ENCODE assay signal across 9 cellular contexts in genomic region chr11:86743223-86744118, GRCh38. TPM values are rescaled to one million over a fixed set of nuclear protein-coding genes. Genes with fewer than 3 reads are reported as not detected.
DNase-seq lines count a peak whose midpoint lies in the region; ATAC-seq, FAIRE-seq and TF ChIP-seq lines count a peak whose summit lies in the region.
"Had no signal": no experiment of that assay in that cellular context is flagged by ENCODE, and none has a peak within 500 bp of the region (broad histone marks: within the 10 kb centered on the region; RNA-seq: fewer than 3 reads in every experiment).

No MANE protein-coding gene starts in this region.

- H3K4me3 ChIP-seq in GM12878 = no peak overlapping the region
- H3K4me3 ChIP-seq in HepG2 (replicated peaks in 1 of 3; ENCODE audit: insufficient read depth in 1 of 3, low read depth in 2 of 3, low read length in 3 of 3) = no peak overlapping the region
- peak overlapping the region in 1 of 5 donors; percentile 12 for H3K4me3 ChIP-seq in subcutaneous abdominal adipose tissue (ENCODE audit: low read depth in 1 of 5, low read length in 5 of 5)
- H3K4me3 ChIP-seq: BLaER1 had no signal

- no peaks in the 10 kb centered on the region for H3K9me3 ChIP-seq in GM12878 (replicated peaks; ENCODE audit: control insufficient read depth, insufficient read depth, low read length)
- no peaks in the 10 kb centered on the region for H3K9me3 ChIP-seq in HepG2 (ENCODE audit: low read length)
- H3K9me3 ChIP-seq in subcutaneous abdominal adipose tissue (ENCODE audit: control insufficient read depth in 5 of 5, low read length in 5 of 5) = peaks cover 0 to 2% (median 0%) of the 10 kb centered on the region in 5 donors
- H3K9me3 ChIP-seq: BLaER1 had no signal

- H4K20me1 ChIP-seq in GM12878 (ENCODE audit: control insufficient read depth, insufficient read depth) = no peaks in the 10 kb centered on the region
- H4K20me1 ChIP-seq in HepG2 (ENCODE audit: insufficient read depth, low read length) = no peaks in the 10 kb centered on the region
- H4K20me1 ChIP-seq: BLaER1 had no signal

- no peak for FAIRE-seq in GM12878 (lab: Jason Lieb, UNC)
- FAIRE-seq in HepG2 (lab: Jason Lieb, UNC) = no peak

- TF ChIP-seq RAD21 in GM12878 (IDR thresholded peaks at IDR 0.05; ENCODE audit: insufficient read depth, low read depth, low read length) (no peak), HepG2 (CRISPR knock-in tag; IDR thresholded peaks at IDR 0.05) (no peak)

- CTCF ChIA-PET in GM12878 (lab: Yijun Ruan, JAX) = interaction anchor here (0.7 kb wide), 1 partner anchor 19 kb away, joined by 4 read pairs; no protein-coding TSS in a partner anchor
- CTCF ChIA-PET in HepG2 (lab: Yijun Ruan, JAX; ENCODE audit: low intra/inter-chr PET ratio, low total read pairs) = no interaction called here

- H2AFZ ChIP-seq in GM12878 (ENCODE audit: control insufficient read depth, low read depth, low read length) (no peak overlapping the region), HepG2 (ENCODE audit: low read length) (no peak overlapping the region)

- H3K4me1 ChIP-seq in GM12878 (ENCODE audit: control insufficient read depth, insufficient read depth, low read length) (no peaks in the 10 kb centered on the region), HepG2 (ENCODE audit: insufficient read depth, low read length) (peaks cover 51% of the 10 kb centered on the region), subcutaneous abdominal adipose tissue (ENCODE audit: control insufficient read depth in 5 of 5, insufficient read depth in 5 of 5, low read length in 5 of 5) (peaks cover 7 to 38% (median 22%) of the 10 kb centered on the region in 5 donors)
- H3K4me1 ChIP-seq: BLaER1 had no signal

- TF ChIP-seq POLR2A in GM12878 (IDR thresholded peaks at IDR 0.05; ENCODE audit: low read depth, low read length) = no peak
- no peak for TF ChIP-seq POLR2A in HepG2 (IDR thresholded peaks at IDR 0.05; ENCODE audit: insufficient read depth in 1 of 2, low read depth in 2 of 2, low read length in 2 of 2)

- H3K27ac ChIP-seq in GM12878 (ENCODE audit: control insufficient read depth, insufficient read depth) = no peak overlapping the region
- no peak overlapping the region for H3K27ac ChIP-seq in HepG2 (ENCODE audit: extremely low read length, insufficient read depth, low read length)
- peak overlapping the region; percentile 97 for H3K27ac ChIP-seq in subcutaneous abdominal adipose tissue (ENCODE audit: low read depth, low read length)
- H3K27ac ChIP-seq: BLaER1 had no signal

- SMC1A ChIA-PET in GM12878 (lab: Charles Lee; ENCODE audit: uncharacterized antibody, unreplicated experiment) = no interaction called here

- BruUV-seq in GM12878 (replicated peaks; lab: Mats Ljungman, UMichigan) (no TSS peak), HepG2 (replicated peaks; lab: Mats Ljungman, UMichigan) (no TSS peak)

- H3K79me2 ChIP-seq in GM12878 (ENCODE audit: control insufficient read depth, insufficient read depth, low read length) (no peaks in the 10 kb centered on the region), HepG2 (ENCODE audit: insufficient read depth, low read length) (no peaks in the 10 kb centered on the region)

- TF ChIP-seq CTCF in GM12878 (IDR thresholded peaks at IDR 0.05 in 2 of 3, conservative IDR thresholded peaks at IDR 0.05 in 1 of 3; ENCODE audit: control insufficient read depth in 2 of 3, extremely low read depth in 1 of 3, insufficient read depth in 1 of 3, low read depth in 3 of 3, low read length in 3 of 3) = no peak
- no peak for TF ChIP-seq CTCF in HepG2 (CRISPR knock-in tag; IDR thresholded peaks at IDR 0.05)

- RAD21 ChIA-PET in GM12878 (lab: Charles Lee; ENCODE audit: unreplicated experiment) = no interaction called here

- intact Hi-C loops in GM12878 (cut with micrococcal nuclease; ENCODE audit: unreplicated experiment) = no loop called here
- intact Hi-C loops in HepG2 (cut with micrococcal nuclease; ENCODE audit: unreplicated experiment) = no loop called here

- H3K27me3 ChIP-seq in GM12878 (replicated peaks in 1 of 2; ENCODE audit: control insufficient read depth in 2 of 2, insufficient read depth in 2 of 2, low read length in 1 of 2) = no peaks in the 10 kb centered on the region; a peak in 2 of 4 replicates
- H3K27me3 ChIP-seq in HepG2 (ENCODE audit: control insufficient read depth in 1 of 2, insufficient read depth in 2 of 2, low read length in 2 of 2) = peaks cover 2% of the 10 kb centered on the region in 2 experiments; a peak in 1 of 5 replicates
- H3K27me3 ChIP-seq in subcutaneous abdominal adipose tissue (ENCODE audit: control insufficient read depth in 5 of 5, insufficient read depth in 4 of 5, low read length in 5 of 5) = peaks cover 0 to 6% (median 0%) of the 10 kb centered on the region in 5 donors
- H3K27me3 ChIP-seq: BLaER1 had no signal

- no peaks in the 10 kb centered on the region for H3K36me3 ChIP-seq in GM12878 (ENCODE audit: control insufficient read depth in 2 of 2, insufficient read depth in 2 of 2, low read length in 1 of 2)
- no peaks in the 10 kb centered on the region for H3K36me3 ChIP-seq in HepG2 (replicated peaks in 1 of 2; ENCODE audit: control insufficient read depth in 1 of 2, insufficient read depth in 2 of 2, low read length in 2 of 2)
- H3K36me3 ChIP-seq in subcutaneous abdominal adipose tissue (ENCODE audit: control insufficient read depth in 5 of 5, insufficient read depth in 5 of 5, low read length in 5 of 5) = no peaks in the 10 kb centered on the region
- H3K36me3 ChIP-seq: BLaER1 had no signal

- no peak overlapping the region for H3K9ac ChIP-seq in GM12878 (ENCODE audit: control insufficient read depth, insufficient read depth, low read length)
- no peak overlapping the region for H3K9ac ChIP-seq in HepG2 (ENCODE audit: insufficient read depth, low read depth, low read length)
- peak overlapping the region in 2 of 5 donors; percentile 47 to 66 for H3K9ac ChIP-seq in subcutaneous abdominal adipose tissue (ENCODE audit: low read length in 5 of 5)
- H3K9ac ChIP-seq: BLaER1 had no signal

- 9% methylated on average over 7 of the region's 7 CpGs for WGBS in GM12878 (ENCODE audit: insufficient coverage, insufficient replicate concordance, low lambda C conversion rate, missing lambda C conversion rate)
- WGBS in HepG2 (ENCODE audit: low lambda C conversion rate) = 2% methylated on average over 7 of the region's 7 CpGs

- H3K4me2 ChIP-seq in GM12878 (ENCODE audit: control insufficient read depth, insufficient read depth) = no peak overlapping the region
- no peak overlapping the region for H3K4me2 ChIP-seq in HepG2 (ENCODE audit: low read depth, low read length)
- H3K4me2 ChIP-seq: BLaER1 had no signal

- TF ChIP-seq EP300 in GM12878 (IDR thresholded peaks at IDR 0.05; ENCODE audit: borderline replicate concordance in 1 of 2, control insufficient read depth in 1 of 2, low read depth in 2 of 2, low read length in 2 of 2) (no peak), HepG2 (IDR thresholded peaks at IDR 0.05; ENCODE audit: low read depth in 2 of 2, low read length in 2 of 2) (0 out of 4 replicates have a peak, but pooled peaks of 1 of the 2 experiments have one; percentile 30), HepG2 (CRISPR knock-in tag; IDR thresholded peaks at IDR 0.05; ENCODE audit: borderline replicate concordance) (no peak)

- in situ Hi-C loops in GM12878 (cut with MboI) = no loop called here
- in situ Hi-C loops in HepG2 (cut with HindIII; ENCODE audit: extremely low pct_ligation_motif_present, low pct_unique_long_range_greater_than_20kb) = no loop called here

- DNase-seq in NCI-H1417 (lab: John Stamatoyannopoulos, UW) (peak in 2 of 3 experiments; percentile 13 to 40), NCI-H1417 treated with DMSO at 0.1 percent for 48 hours (lab: John Stamatoyannopoulos, UW) (no peak), NCI-H460 (ENCODE audit: extremely low read depth, low read depth) (peak; percentile 95), GM12878 (ENCODE audit: low read depth, low spot score) (no peak), HepG2 (ENCODE audit: low spot score) (peak; percentile 57)

- POLR2A ChIA-PET in GM12878 (lab: Charles Lee) = no interaction called here
- POLR2A ChIA-PET in HepG2 (lab: Yijun Ruan, JAX) = no interaction called here

- ATAC-seq in GM12878 (peak; percentile 82), HepG2 (peak; percentile 42; the same call in 2 of the 3 replicates), HG03521 (IDR thresholded peaks at IDR 0.05; ENCODE audit: unreplicated experiment) (no peak), GM19035 (IDR thresholded peaks at IDR 0.05; ENCODE audit: unreplicated experiment) (no peak)

RNA-seq across cellular contexts. Expression of gene PRSS23, which starts 56.9 kb away (rescaled TPM):
- 180 and 185 TPM in 2 replicates for total RNA-seq in NCI-H460 (2014; rRNA removed; shearing (Covaris generic))
- 90.3 and 129 TPM in 2 replicates for polyA plus RNA-seq in NCI-H460 (2014; cell fraction: nucleus; rRNA removed)
- not detected in 2 replicates for total RNA-seq in GM12878 (2013; cell fraction: nucleolus; rRNA removed)
- total RNA-seq in GM12878 (2014; rRNA removed) (0.05 TPM in 1 of 2 replicates, not detected in the other), GM12878 (2014; rRNA removed; fragmentation: Illumina TruSeq; extraction: Trizol) (not detected in 2 replicates), GM12878 (2021) (0.13 and 0.21 TPM in 2 replicates), HepG2 (2016; rRNA removed; fragmentation: Illumina TruSeq; extraction: Trizol) (0.20 and 0.28 TPM in 2 replicates)
- not detected for polyA plus RNA-seq in GM12878 (2011; ENCODE audit: low read depth)
- polyA plus RNA-seq in GM12878 (2011; rRNA removed) (0.04 and 0.16 TPM in 2 replicates), GM12878 (2014; fragmentation: Illumina TruSeq; extraction: Trizol) (0.03 TPM in 1 of 2 replicates, not detected in the other), GM12878 (2014; fragmentation: Nextera tagmentation; extraction: Ambion mirVana) (not detected), GM12878 (2014; rRNA removed) (0.05 TPM in 1 of 2 replicates, not detected in the other), GM12878 (2016; fragmentation: Nextera tagmentation; extraction: Ambion mirVana) (under 1 TPM in 1 of 2 experiments, not detected in 1; 0.39 TPM), HepG2 (2011; rRNA removed) (0.21 and 0.30 TPM in 2 replicates)
- 0.03 and 0.05 TPM in 2 replicates for polyA plus RNA-seq in GM12878 (2011; cell fraction: cytosol; rRNA removed)
- not detected in 2 replicates for polyA plus RNA-seq in GM12878 (2011; cell fraction: nucleus; rRNA removed)
- not detected in 2 replicates for polyA plus RNA-seq in GM12878 (2012)
- polyA minus RNA-seq in GM12878 (2011; rRNA and poly(A)+ RNA removed) = 0.37 TPM in 1 of 2 replicates, not detected in the other
- 4.8 and 6.5 TPM in 2 replicates for polyA minus RNA-seq in GM12878 (2011; cell fraction: cytosol; rRNA and poly(A)+ RNA removed)
- 0.57 TPM in 1 of 2 replicates, not detected in the other for polyA minus RNA-seq in GM12878 (2011; cell fraction: nucleus; rRNA and poly(A)+ RNA removed)
- 0.51 TPM in 1 of 2 replicates, not detected in the other for total RNA-seq in HepG2 (2016; cell fraction: cytosol; rRNA removed; fragmentation: Illumina TruSeq; extraction: Trizol; ENCODE audit: low read depth)
- 0.17 and 0.18 TPM in 2 replicates for total RNA-seq in HepG2 (2016; cell fraction: insoluble cytoplasmic fraction; rRNA removed; fragmentation: Illumina TruSeq; extraction: Trizol)
- total RNA-seq in HepG2 (2016; cell fraction: membrane; rRNA removed; fragmentation: Illumina TruSeq; extraction: Trizol) = 0.06 and 0.10 TPM in 2 replicates
- total RNA-seq in HepG2 (2016; cell fraction: nucleus; rRNA removed; fragmentation: Illumina TruSeq; extraction: Trizol) = 0.25 TPM in 1 of 2 replicates, not detected in the other
- polyA plus RNA-seq in HepG2 (2011; cell fraction: cytosol; rRNA removed) = 0.13 and 0.24 TPM in 2 replicates
- not detected in 2 replicates for polyA plus RNA-seq in HepG2 (2011; cell fraction: nucleus; rRNA removed)
- polyA plus RNA-seq in HepG2 (2012) = 0.51 and 0.57 TPM in 2 replicates
- polyA plus RNA-seq in HepG2 (2016; cell fraction: cytosol; fragmentation: Illumina TruSeq; extraction: Trizol; ENCODE audit: low read depth) = 0.05 TPM in 1 of 2 replicates, not detected in the other
- 0.11 TPM in 1 of 2 replicates, not detected in the other for polyA plus RNA-seq in HepG2 (2016; cell fraction: insoluble cytoplasmic fraction; fragmentation: Illumina TruSeq; extraction: Trizol; ENCODE audit: low read depth)
- polyA plus RNA-seq in HepG2 (2016; cell fraction: membrane; fragmentation: Illumina TruSeq; extraction: Trizol; ENCODE audit: low read depth) = 0.19 and 0.20 TPM in 2 replicates
- polyA plus RNA-seq in HepG2 (2016; cell fraction: nucleus; fragmentation: Illumina TruSeq; extraction: Trizol; ENCODE audit: insufficient read depth, low read depth) = 0.70 TPM in 1 of 2 replicates, not detected in the other
- polyA minus RNA-seq in HepG2 (2011; rRNA and poly(A)+ RNA removed; ENCODE audit: low replicate concordance) = 0.32 and 515 TPM in 2 replicates
- polyA minus RNA-seq in HepG2 (2011; cell fraction: cytosol; rRNA and poly(A)+ RNA removed) = 0.89 and 0.97 TPM in 2 replicates
- 0.37 and 1.2 TPM in 2 replicates for polyA minus RNA-seq in HepG2 (2011; cell fraction: nucleus; rRNA and poly(A)+ RNA removed)

Comparison
In these comparisons a context has a peak if more than half of its experiments do, and no peak if none do; other contexts are left out.
1. DNase-seq: peak in NCI-H1417 (2 of 3), NCI-H460 (single experiment) and HepG2 (single experiment); none in NCI-H1417 treated with DMSO at 0.1 percent for 48 hours (single experiment) and GM12878 (single experiment).
2. ATAC-seq: peak in GM12878 (single experiment) and HepG2 (single experiment); none in HG03521 (single experiment) and GM19035 (single experiment).
3. RNA of gene PRSS23, which starts 56.9 kb away (total RNA-seq): 180 to 185 TPM in NCI-H460; 0.06 to 0.51 TPM in HepG2 and 0.05 to 0.21 TPM in GM12878; every median in the first group is over 100 times any median in the second.